17 cellular contexts compared by ENCODE assay signal in genomic region chr2:20509301-20509765, GRCh38.
DNase-seq lines count a peak whose midpoint lies in the region; ATAC-seq, FAIRE-seq and TF ChIP-seq lines count a peak whose summit lies in the region.
"Had no signal": no experiment of that assay in that cellular context is flagged by ENCODE, and none has a peak within 500 bp of the region (broad histone marks: within the 10 kb centered on the region; RNA-seq: fewer than 3 reads in every experiment).

No MANE protein-coding gene starts in this region.

- intact Hi-C loops in Caco-2 (cut with micrococcal nuclease; ENCODE audit: unreplicated experiment) (no loop called here), pancreas (cut with DNase I) (no loop called here)

- H3K4ac ChIP-seq in H1 (replicated peaks; ENCODE audit: insufficient read length, low read depth, low read length) (no peak overlapping the region), neuronal stem cell (ENCODE audit: low read length) (peak overlapping the region; percentile 30)

- H3K27ac ChIP-seq in RWPE1 = peak overlapping the region; percentile 92
- H3K27ac ChIP-seq in H1 (ENCODE audit: low read depth, low read length) = no peak overlapping the region
- H3K27ac ChIP-seq in neuronal stem cell (replicated peaks; ENCODE audit: low read length) = no peak overlapping the region
- H3K27ac ChIP-seq in pancreas = no peak overlapping the region
- H3K27ac ChIP-seq: brain microvascular endothelial cell, colonic mucosa had no signal

- no peak overlapping the region for H4K5ac ChIP-seq in H1 (ENCODE audit: insufficient read length, low read depth, low read length)

- H3K14ac ChIP-seq in H1 (ENCODE audit: insufficient read length) (no peak overlapping the region), neuronal stem cell (ENCODE audit: low read length) (peak overlapping the region; percentile 1)

- no peak overlapping the region for H3K4me2 ChIP-seq in H1 (ENCODE audit: insufficient read depth in 1 of 2, low read depth in 2 of 2, low read length in 2 of 2)
- no peak overlapping the region for H3K4me2 ChIP-seq in neuronal stem cell (ENCODE audit: insufficient read depth, low read length, poor library complexity, severe bottlenecking)

- DNase-seq in Caco-2 = no peak
- no peak for DNase-seq in RWPE1 (ENCODE audit: low spot score)
- DNase-seq in H1 (ENCODE audit: low read depth in 1 of 2, low spot score in 2 of 2) = no peak
- no peak for DNase-seq in neuronal stem cell (ENCODE audit: low spot score)
- DNase-seq in NCI-H2196 treated with DMSO at 0.1 percent for 48 hours (lab: John Stamatoyannopoulos, UW; ENCODE audit: unreplicated experiment) = no peak
- no peak for DNase-seq in NCI-H2081 (lab: John Stamatoyannopoulos, UW)
- no peak for DNase-seq in pancreas
- DNase-seq in T-helper 9 cell = no peak
- DNase-seq: activated CD4-positive, alpha-beta T cell treated with anti-CD3 and anti-CD28 coated beads, Interleukin-2, amount 10 ng/mL, durations not matched to agents 7 days and 5 days; activated effector memory CD4-positive, alpha-beta T cell treated with anti-CD3 and anti-CD28 coated beads, Interleukin-2, amount 50 U/mL, for 16 hours; activated naive CD8-positive, alpha-beta T cell treated with anti-CD3 and anti-CD28 coated beads, Interleukin-2, amount 50 U/mL, for 24 hours; brain microvascular endothelial cell; C1 segment of cervical spinal cord; GOT3; retina; SW 1271 had no signal

- CTCF ChIA-PET in Caco-2 (lab: Charles Lee) (interaction anchor here (0.6 to 1.2 kb wide), 5 partner anchors 9 to 133 kb away, joined by 3 to 9 read pairs (median 3); no protein-coding TSS in a partner anchor), RWPE1 (lab: Yijun Ruan, JAX) (no interaction called here), H1 (lab: Charles Lee; ENCODE audit: partially characterized antibody) (interaction anchor here (0.8 to 2.5 kb wide), 12 partner anchors 10 to 135 kb away, joined by 3 to 6 read pairs (median 4); no protein-coding TSS in a partner anchor)

- H3K4me3 ChIP-seq in Caco-2 (ENCODE audit: low read depth, low read length) (no peak overlapping the region), H1 (ENCODE audit: extremely low read depth in 1 of 4, insufficient read depth in 2 of 4, low read depth in 3 of 4, low read length in 4 of 4) (no peak overlapping the region), neuronal stem cell (ENCODE audit: low read length in 2 of 2) (no peak overlapping the region), pancreas (no peak overlapping the region)
- H3K4me3 ChIP-seq: colonic mucosa had no signal

- TF ChIP-seq RAD21 in H1 (IDR thresholded peaks at IDR 0.05 in 1 of 2, conservative IDR thresholded peaks at IDR 0.05 in 1 of 2; ENCODE audit: low read depth in 2 of 2, low read length in 2 of 2) = no peak

- H3K79me2 ChIP-seq in H1 (ENCODE audit: control insufficient read depth in 1 of 2, insufficient read depth in 2 of 2, low read length in 2 of 2) = no peaks in the 10 kb centered on the region

- FAIRE-seq in H1 (lab: Jason Lieb, UNC) (no peak), pancreas (lab: Jason Lieb, UNC) (no peak)

- no peak overlapping the region for H3K56ac ChIP-seq in H1 (replicated peaks; ENCODE audit: insufficient read length, low read depth, low read length)

- H3K27me3 Mint-ChIP-seq in Caco-2 (ENCODE audit: insufficient read depth, unreplicated experiment) = no peaks in the 10 kb centered on the region

- no peaks in the 10 kb centered on the region for H3K23me2 ChIP-seq in H1 (ENCODE audit: low read depth, low read length)

- H2BK20ac ChIP-seq in H1 (ENCODE audit: low read length) = no peak overlapping the region

- no TSS peak for BruUV-seq in Caco-2 (replicated peaks; lab: Mats Ljungman, UMichigan)

- TF ChIP-seq POLR2A in H1 (IDR thresholded peaks at IDR 0.05; ENCODE audit: control extremely low read depth in 1 of 2, low read depth in 2 of 2, low read length in 2 of 2) = no peak

- TF ChIP-seq EP300 in H1 (IDR thresholded peaks at IDR 0.05; ENCODE audit: borderline replicate concordance in 1 of 2, low read depth in 2 of 2, low read length in 2 of 2) = no peak

- TF ChIP-seq CTCF in Caco-2 (IDR thresholded peaks at IDR 0.05; ENCODE audit: insufficient read depth in 1 of 2, low read depth in 1 of 2, low read length in 1 of 2, severe bottlenecking in 1 of 2, unreplicated experiment in 1 of 2) = no peak
- no peak for TF ChIP-seq CTCF in RWPE1 (conservative IDR thresholded peaks at IDR 0.05; ENCODE audit: low read depth)
- no peak for TF ChIP-seq CTCF in H1 (IDR thresholded peaks at IDR 0.05; ENCODE audit: control extremely low read depth in 1 of 3, insufficient read depth in 1 of 3, low read depth in 1 of 3, low read length in 3 of 3)
- no peak for TF ChIP-seq CTCF in pancreas (IDR thresholded peaks at IDR 0.05)

- H3K9ac ChIP-seq in H1 (replicated peaks in 1 of 4; ENCODE audit: extremely low read depth in 1 of 4, low read depth in 3 of 4, low read length in 3 of 4) = no peak overlapping the region
- H3K9ac ChIP-seq in neuronal stem cell (ENCODE audit: low read depth, low read length, poor library complexity) = no peak overlapping the region

- H2BK120ac ChIP-seq in H1 (replicated peaks; ENCODE audit: low read depth, low read length) (no peak overlapping the region), neuronal stem cell (ENCODE audit: low read depth, low read length) (no peak overlapping the region)

- no peaks in the 10 kb centered on the region for H3K36me3 Mint-ChIP-seq in Caco-2 (ENCODE audit: insufficient read depth, unreplicated experiment)

- H3K9me3 Mint-ChIP-seq in Caco-2 (ENCODE audit: unreplicated experiment) = no peaks in the 10 kb centered on the region
- H3K9me3 Mint-ChIP-seq: activated CD4-positive, alpha-beta T cell treated with anti-CD3 and anti-CD28 coated beads, Interleukin-2, amount 10 ng/mL, durations not matched to agents 7 days and 5 days; activated naive CD8-positive, alpha-beta T cell treated with anti-CD3 and anti-CD28 coated beads, Interleukin-2, amount 50 U/mL, for 24 hours had no signal

- H2AFZ ChIP-seq in H1 (ENCODE audit: low read length) = peak overlapping the region; percentile 19; the same call in 1 of the 2 replicates
- no peak overlapping the region for H2AFZ ChIP-seq in neuronal stem cell (ENCODE audit: low read length)

- no peaks in the 10 kb centered on the region for H3K9me3 ChIP-seq in Caco-2
- H3K9me3 ChIP-seq in H1 (ENCODE audit: insufficient read depth in 2 of 2, low read depth in 1 of 2, low read length in 1 of 2) = no peaks in the 10 kb centered on the region
- H3K9me3 ChIP-seq in neuronal stem cell (replicated peaks in 1 of 2; ENCODE audit: control insufficient read depth in 2 of 2, insufficient read depth in 1 of 2, low read depth in 1 of 2, low read length in 2 of 2) = peaks cover 0 to 3% of the 10 kb centered on the region in 2 donors
- H3K9me3 ChIP-seq in pancreas = no peaks in the 10 kb centered on the region
- H3K9me3 ChIP-seq: colonic mucosa had no signal

- peaks cover 7% of the 10 kb centered on the region for H3K4me1 Mint-ChIP-seq in Caco-2 (ENCODE audit: low read depth, unreplicated experiment)
- H3K4me1 Mint-ChIP-seq: activated CD4-positive, alpha-beta T cell treated with anti-CD3 and anti-CD28 coated beads, Interleukin-2, amount 10 ng/mL, durations not matched to agents 7 days and 5 days had no signal

- H2BK15ac ChIP-seq in H1 (ENCODE audit: low read length) = no peak overlapping the region
- H2BK15ac ChIP-seq in neuronal stem cell (ENCODE audit: low read length) = peak overlapping the region; percentile 41

- no peak overlapping the region for H3K18ac ChIP-seq in H1 (ENCODE audit: extremely low read depth, low read length)
- H3K18ac ChIP-seq in neuronal stem cell (ENCODE audit: low read length) = peak overlapping the region; percentile 89

- 81% methylated on average over 6 of the region's 6 CpGs; no CpG with 5 or more reads in 1 of the 2 experiments for WGBS in H1 (ENCODE audit: extremely low coverage in 1 of 2, insufficient coverage in 1 of 2, insufficient read length in 1 of 2, insufficient replicate concordance in 2 of 2, low coverage in 1 of 2, low lambda C conversion rate in 2 of 2, missing lambda C conversion rate in 1 of 2), 2 experiments
- WGBS in neuronal stem cell (ENCODE audit: extremely low coverage in 2 of 2, insufficient read length in 2 of 2, insufficient replicate concordance in 1 of 2), 2 donors = no CpG with 5 or more reads among the region's 6 CpGs
- WGBS in pancreas, 2 donors = 88 to 90% methylated on average over 6 of the region's 6 CpGs

- H3K27me3 ChIP-seq in Caco-2 (replicated peaks; ENCODE audit: control insufficient read depth, insufficient read depth, low read length) (no peaks in the 10 kb centered on the region), H1 (replicated peaks in 1 of 4; ENCODE audit: control insufficient read depth in 3 of 4, extremely low read depth in 1 of 4, insufficient read depth in 3 of 4, low read length in 3 of 4) (no peaks in the 10 kb centered on the region), neuronal stem cell (ENCODE audit: control insufficient read depth in 3 of 3, insufficient read depth in 3 of 3, low read depth in 1 of 3, low read length in 3 of 3) (no peaks in the 10 kb centered on the region), pancreas (no peaks in the 10 kb centered on the region)
- H3K27me3 ChIP-seq: brain microvascular endothelial cell, colonic mucosa had no signal

- no peaks in the 10 kb centered on the region for H4K20me1 ChIP-seq in H1 (replicated peaks in 1 of 2; ENCODE audit: control insufficient read depth in 1 of 2, insufficient read depth in 2 of 2, low read length in 2 of 2)

- H4K91ac ChIP-seq in H1 (replicated peaks; ENCODE audit: insufficient read length, low read length) (peak overlapping the region; percentile 34), neuronal stem cell (ENCODE audit: low read depth, low read length, poor library complexity) (no peak overlapping the region)

- H3K36me3 ChIP-seq in Caco-2 (ENCODE audit: control insufficient read depth, insufficient read depth, low read length) (no peaks in the 10 kb centered on the region), H1 (ENCODE audit: control insufficient read depth in 2 of 4, insufficient read depth in 4 of 4, low read length in 3 of 4) (no peaks in the 10 kb centered on the region), neuronal stem cell (replicated peaks in 1 of 2; ENCODE audit: control insufficient read depth in 2 of 2, insufficient read depth in 2 of 2, low read length in 2 of 2) (no peaks in the 10 kb centered on the region), pancreas (no peaks in the 10 kb centered on the region)
- H3K36me3 ChIP-seq: brain microvascular endothelial cell, colonic mucosa had no signal

- H3K4me3 Mint-ChIP-seq in Caco-2 (ENCODE audit: unreplicated experiment) = peak overlapping the region; percentile 18
- H3K4me3 Mint-ChIP-seq: activated CD4-positive, alpha-beta T cell treated with anti-CD3 and anti-CD28 coated beads, Interleukin-2, amount 10 ng/mL, durations not matched to agents 7 days and 5 days; activated naive CD8-positive, alpha-beta T cell treated with anti-CD3 and anti-CD28 coated beads, Interleukin-2, amount 50 U/mL, for 24 hours had no signal

- H2BK12ac ChIP-seq in H1 (ENCODE audit: low read depth, low read length) (peak overlapping the region; percentile 41; the same call in 1 of the 2 replicates), neuronal stem cell (ENCODE audit: low read length) (no peak overlapping the region)

- H3K23ac ChIP-seq in H1 (ENCODE audit: insufficient read length) (no peak overlapping the region), neuronal stem cell (ENCODE audit: low read depth, low read length, poor library complexity) (peak overlapping the region; percentile 52)

- no peak overlapping the region for H3K27ac Mint-ChIP-seq in Caco-2 (ENCODE audit: unreplicated experiment)
- H3K27ac Mint-ChIP-seq: activated CD4-positive, alpha-beta T cell treated with anti-CD3 and anti-CD28 coated beads, Interleukin-2, amount 10 ng/mL, durations not matched to agents 7 days and 5 days; activated naive CD8-positive, alpha-beta T cell treated with anti-CD3 and anti-CD28 coated beads, Interleukin-2, amount 50 U/mL, for 24 hours had no signal

- H3K4me1 ChIP-seq in Caco-2 = no peaks in the 10 kb centered on the region
- H3K4me1 ChIP-seq in H1 (replicated peaks in 1 of 4; ENCODE audit: control insufficient read depth in 3 of 4, insufficient read depth in 4 of 4, low read length in 3 of 4) = no peaks in the 10 kb centered on the region
- peaks cover 19 to 22% of the 10 kb centered on the region in 2 donors for H3K4me1 ChIP-seq in neuronal stem cell (ENCODE audit: control insufficient read depth in 2 of 2, insufficient read depth in 1 of 2, low read depth in 1 of 2, low read length in 2 of 2)
- H3K4me1 ChIP-seq in pancreas = no peaks in the 10 kb centered on the region
- H3K4me1 ChIP-seq: colonic mucosa had no signal

- POLR2A ChIA-PET in Caco-2 (lab: Charles Lee) = interaction anchor here (0.6 to 1.2 kb wide), 5 partner anchors 13 to 157 kb away, joined by 3 to 7 read pairs (median 5); partner anchors contain the start of gene RHOB
- POLR2A ChIA-PET in RWPE1 (lab: Yijun Ruan, JAX; ENCODE audit: low non-redundant PET) = interaction anchor here (0.6 to 1.1 kb wide), 2 partner anchors 61 to 62 kb away, joined by 6 to 14 read pairs; partner anchors contain the start of gene RHOB
- POLR2A ChIA-PET in H1 (lab: Charles Lee; ENCODE audit: partially characterized antibody) = interaction anchor here (4.4 kb wide), 1 partner anchor 62 kb away, joined by 17 read pairs; the partner anchor contains the start of gene RHOB

- H2BK5ac ChIP-seq in H1 (ENCODE audit: low read depth, low read length) (no peak overlapping the region), neuronal stem cell (ENCODE audit: low read length) (no peak overlapping the region)

- ATAC-seq in pancreas = no peak
- ATAC-seq: activated naive CD8-positive, alpha-beta T cell treated with anti-CD3 and anti-CD28 coated beads, Interleukin-2, amount 50 U/mL, for 24 hours had no signal

- no peak overlapping the region for H2AK5ac ChIP-seq in H1 (ENCODE audit: low read depth, low read length)
- H2AK5ac ChIP-seq in neuronal stem cell (ENCODE audit: low read depth, low read length) = peak overlapping the region; percentile 64

- H3K79me1 ChIP-seq in H1 (ENCODE audit: low read depth, low read length) (no peaks in the 10 kb centered on the region), neuronal stem cell (ENCODE audit: low read depth, low read length) (no peaks in the 10 kb centered on the region)

- no peak overlapping the region; the same call in 1 of the 2 replicates for H4K8ac ChIP-seq in H1 (ENCODE audit: extremely low read depth, insufficient read depth, low read length)
- no peak overlapping the region for H4K8ac ChIP-seq in neuronal stem cell (ENCODE audit: low read depth, low read length)
